ENCODE assay signal across 8 cellular contexts in genomic region chr21:44013380-44014088, GRCh38. TPM values are rescaled to one million over a fixed set of nuclear protein-coding genes. Genes with fewer than 3 reads are reported as not detected.
DNase-seq lines count a peak whose midpoint lies in the region; ATAC-seq and TF ChIP-seq lines count a peak whose summit lies in the region.

No MANE protein-coding gene starts in this region.

- peaks cover 40 to 67% (median 57%) of the 10 kb centered on the region in 10 experiments for H3K4me1 ChIP-seq in BLaER1 treated with 17β-estradiol and CSF1 and Interleukin-3, amounts not matched to agents 10 nM and 100 nM
- H3K4me1 ChIP-seq in HUES6 (ENCODE audit: control insufficient read depth, insufficient read depth, low read length), result peaks cover 23% of the 10 kb centered on the region

- H3K4me1 Mint-ChIP-seq in endothelial cell (ENCODE audit: unreplicated experiment), result peaks cover 27% of the 10 kb centered on the region
- H3K4me1 Mint-ChIP-seq in nephron progenitor cell, result peaks cover 44% of the 10 kb centered on the region

- no peaks in the 10 kb centered on the region for H3K9me3 ChIP-seq in BLaER1 treated with 17β-estradiol and CSF1 and Interleukin-3, amounts not matched to agents 10 nM and 100 nM (replicated peaks in 1 of 11)
- no peaks in the 10 kb centered on the region for H3K9me3 ChIP-seq in HUES6 (ENCODE audit: control insufficient read depth, insufficient read depth, low read depth, low read length)

- no peaks in the 10 kb centered on the region for H3K27me3 ChIP-seq in BLaER1 treated with 17β-estradiol and CSF1 and Interleukin-3, amounts not matched to agents 10 nM and 100 nM
- no peaks in the 10 kb centered on the region for H3K27me3 ChIP-seq in HUES6 (ENCODE audit: control insufficient read depth, insufficient read depth, low read length)

- DNase-seq in endothelial cell (ENCODE audit: low spot score) (peak; percentile 20), nephron progenitor cell (no peak), HPDE6-E6E7 (ENCODE audit: extremely low spot score) (no peak)

- H3K27ac ChIP-seq in BLaER1 treated with 17β-estradiol and CSF1 and Interleukin-3, amounts not matched to agents 10 nM and 100 nM, result peak overlapping the region in 10 of 11 experiments; percentile 93 to 99 (median 98); a peak in 18 of 22 replicates
- H3K27ac ChIP-seq in HUES6 (ENCODE audit: low read depth, low read length), result no peak overlapping the region

- H3K4me3 Mint-ChIP-seq in endothelial cell (ENCODE audit: unreplicated experiment) (peak overlapping the region; percentile 94), nephron progenitor cell (peak overlapping the region; percentile 89)

- TF ChIP-seq CTCF in WI38 (IDR thresholded peaks at IDR 0.05; ENCODE audit: low read depth, low read length) (no peak), endothelial cell (IDR thresholded peaks at IDR 0.05; ENCODE audit: unreplicated experiment) (no peak), nephron progenitor cell (IDR thresholded peaks at IDR 0.05) (no peak)

- H3K9me3 Mint-ChIP-seq in endothelial cell (ENCODE audit: unreplicated experiment) (no peaks in the 10 kb centered on the region), nephron progenitor cell (peaks cover 3% of the 10 kb centered on the region)

- H3K4me3 ChIP-seq in BLaER1 treated with 17β-estradiol and CSF1 and Interleukin-3, amounts not matched to agents 10 nM and 100 nM, result peak overlapping the region; percentile 85 to 99 (median 96)
- H3K4me3 ChIP-seq in HUES6 (ENCODE audit: low read depth, low read length), result peak overlapping the region; percentile 73
- peak overlapping the region; percentile 77 for H3K4me3 ChIP-seq in WI38 (ENCODE audit: low read depth, low read length)

- H3K27me3 Mint-ChIP-seq in endothelial cell (ENCODE audit: unreplicated experiment), result peaks cover 7% of the 10 kb centered on the region
- peaks cover under 1% of the 10 kb centered on the region for H3K27me3 Mint-ChIP-seq in nephron progenitor cell (ENCODE audit: low read depth, poor library complexity)

- H3K36me3 Mint-ChIP-seq in endothelial cell (ENCODE audit: low read depth, unreplicated experiment), result peaks cover 5% of the 10 kb centered on the region
- no peaks in the 10 kb centered on the region for H3K36me3 Mint-ChIP-seq in nephron progenitor cell (ENCODE audit: low read depth)

- H3K4me2 ChIP-seq in BLaER1 treated with 17β-estradiol and CSF1 and Interleukin-3, amounts not matched to agents 10 nM and 100 nM, result peak overlapping the region; percentile 81 to 97 (median 93)

- H3K36me3 ChIP-seq in BLaER1 treated with 17β-estradiol and CSF1 and Interleukin-3, amounts not matched to agents 10 nM and 100 nM, result peaks cover 0 to 13% (median 0%) of the 10 kb centered on the region in 11 experiments; a peak in 4 of 22 replicates
- no peaks in the 10 kb centered on the region for H3K36me3 ChIP-seq in HUES6 (ENCODE audit: control insufficient read depth, insufficient read depth, low read length)

- H3K27ac Mint-ChIP-seq in endothelial cell (ENCODE audit: unreplicated experiment), result peak overlapping the region; percentile 84
- peak overlapping the region; percentile 84 for H3K27ac Mint-ChIP-seq in nephron progenitor cell

- H4K20me1 ChIP-seq in BLaER1 treated with 17β-estradiol and CSF1 and Interleukin-3, amounts not matched to agents 10 nM and 100 nM, result peaks cover 59 to 64% (median 61%) of the 10 kb centered on the region in 11 experiments

- ATAC-seq in HG03469 (IDR thresholded peaks at IDR 0.05; ENCODE audit: unreplicated experiment) (no peak), GM21360 (IDR thresholded peaks at IDR 0.05; ENCODE audit: unreplicated experiment) (no peak)

- peak overlapping the region; percentile 92 to 99 (median 98) for H3K9ac ChIP-seq in BLaER1 treated with 17β-estradiol and CSF1 and Interleukin-3, amounts not matched to agents 10 nM and 100 nM
- peak overlapping the region; percentile 93 for H3K9ac ChIP-seq in HUES6 (ENCODE audit: low read length)

RNA-seq across cellular contexts. Expression of gene TRAPPC10, which starts 1.4 kb away (rescaled TPM):
- total RNA-seq in endothelial cell (ENCODE audit: unreplicated experiment), result 28.4 TPM
